Comparison of ENCODE assay signal across 1 cellular context in the genomic region with DNA sequence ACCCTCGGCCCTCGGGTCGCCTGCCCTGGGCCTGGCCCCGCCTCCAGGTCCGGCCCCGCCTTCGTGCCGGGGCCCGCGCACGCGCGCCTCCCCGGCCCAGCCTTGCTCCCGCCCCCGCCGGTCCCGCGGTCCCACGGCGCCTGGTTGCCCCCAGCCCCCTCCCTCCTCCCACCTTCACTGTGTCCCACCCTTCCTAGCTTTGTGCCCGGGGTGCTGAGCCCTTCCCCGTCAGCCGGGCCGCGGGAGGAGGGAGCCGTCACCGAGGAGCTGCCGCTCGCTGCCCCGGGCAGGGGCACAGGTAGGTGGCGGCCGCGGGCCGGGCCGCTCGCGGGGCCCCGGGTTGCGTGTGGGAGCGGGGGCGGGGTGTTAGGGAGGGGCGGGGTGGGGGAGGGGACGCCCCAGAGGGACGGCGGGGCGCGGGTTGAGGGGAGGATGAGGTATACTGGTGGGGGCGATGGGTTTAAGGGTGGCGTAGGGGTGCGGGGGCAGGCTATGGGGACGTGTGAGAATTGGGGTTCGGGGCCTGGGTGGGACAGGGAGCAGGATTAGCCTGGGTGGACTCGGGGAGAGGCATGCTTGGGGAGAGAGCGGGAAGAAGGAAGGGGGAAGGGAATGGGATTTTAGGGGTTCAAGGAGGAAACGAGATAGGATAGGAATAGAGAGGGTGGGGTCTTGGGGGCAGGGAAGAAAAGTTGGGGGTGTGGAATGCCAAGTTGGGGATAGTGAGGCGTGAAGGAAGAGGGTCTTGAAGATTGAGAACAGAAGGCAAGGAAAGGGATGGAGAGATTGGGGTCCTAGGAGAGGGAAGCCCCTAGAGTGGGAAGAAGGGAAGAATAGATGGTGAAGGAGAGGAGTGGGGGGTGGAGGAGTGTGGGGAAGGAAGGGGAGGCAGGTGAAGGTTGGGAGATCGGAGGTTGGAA.
A peak's percentile ranks its signal among the peaks of the same experiment; 100 is the strongest.
TF ChIP-seq lines count a peak whose summit lies in the region.

A gene with protein sequence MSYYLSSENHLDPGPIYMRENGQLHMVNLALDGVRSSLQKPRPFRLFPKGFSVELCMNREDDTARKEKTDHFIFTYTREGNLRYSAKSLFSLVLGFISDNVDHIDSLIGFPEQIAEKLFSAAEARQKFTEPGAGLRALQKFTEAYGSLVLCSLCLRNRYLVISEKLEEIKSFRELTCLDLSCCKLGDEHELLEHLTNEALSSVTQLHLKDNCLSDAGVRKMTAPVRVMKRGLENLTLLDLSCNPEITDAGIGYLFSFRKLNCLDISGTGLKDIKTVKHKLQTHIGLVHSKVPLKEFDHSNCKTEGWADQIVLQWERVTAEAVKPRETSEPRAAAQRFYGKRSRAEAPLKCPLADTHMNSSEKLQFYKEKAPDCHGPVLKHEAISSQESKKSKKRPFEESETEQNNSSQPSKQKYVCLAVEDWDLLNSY (plus strand): TSS at position 99 of the 920 bp plus-strand sequence. CDS start 5,650 bp downstream, outside the sequence.

TF ChIP-seq in K562, 482 proteins besides CTCF, POLR2A, EP300 and RAD21 (continued from another document and continues in another):
- TF ChIP-seq ZNF217 (CRISPR knock-in tag; IDR thresholded peaks at IDR 0.05) (no peak), SMARCB1 (IDR thresholded peaks at IDR 0.05; ENCODE audit: insufficient read length, low read depth) (no peak), SMAD1 (IDR thresholded peaks at IDR 0.05; ENCODE audit: low read depth, low read length, partially characterized antibody) (peak; percentile 31), MTA3 (IDR thresholded peaks at IDR 0.05; ENCODE audit: borderline replicate concordance) (peak; percentile 92), RBFOX2 (IDR thresholded peaks at IDR 0.05; ENCODE audit: low read depth, low read length) (peak; percentile 58), ARID1B (IDR thresholded peaks at IDR 0.05) (peak; percentile 58), PTRF (tag; IDR thresholded peaks at IDR 0.05) (no peak), TCF3 (CRISPR knock-in tag; IDR thresholded peaks at IDR 0.05) (no peak), ZNF280A (IDR thresholded peaks at IDR 0.05; ENCODE audit: low read depth, partially characterized antibody) (peak; percentile 63), NFIX (CRISPR knock-in tag; IDR thresholded peaks at IDR 0.05; ENCODE audit: low read depth) (no peak), PHF8 (IDR thresholded peaks at IDR 0.05; ENCODE audit: borderline replicate concordance, low read length) (peak; percentile 70; the same call in 1 of the 2 replicates), SRSF7 (optimal IDR thresholded peaks at IDR 0.05; ENCODE audit: low read depth, low read length) (no peak), SNIP1 (IDR thresholded peaks at IDR 0.05; ENCODE audit: low read depth) (0 out of 2 replicates have a peak, but pooled peaks have one; percentile 27), HDGF (IDR thresholded peaks at IDR 0.05) (peak; percentile 73), ZC3H4 (CRISPR knock-in tag; IDR thresholded peaks at IDR 0.05; ENCODE audit: borderline replicate concordance) (no peak), HNRNPK (IDR thresholded peaks at IDR 0.05; ENCODE audit: low read depth, low read length, poor library complexity, severe bottlenecking) (peak; percentile 90), LARP7 (IDR thresholded peaks at IDR 0.05) (0 out of 2 replicates have a peak, but pooled peaks have one; percentile 53), ZNF431 (CRISPR knock-in tag; IDR thresholded peaks at IDR 0.05) (no peak), RBM14 (IDR thresholded peaks at IDR 0.05; ENCODE audit: borderline replicate concordance, insufficient read depth, low read depth, low read length) (no peak), SRSF1 (IDR thresholded peaks at IDR 0.05; ENCODE audit: low read depth, low read length) (no peak), DLX4 (CRISPR knock-in tag; IDR thresholded peaks at IDR 0.05) (no peak), SAFB (IDR thresholded peaks at IDR 0.05; ENCODE audit: borderline replicate concordance, low read depth, low read length) (peak; percentile 85; the same call in 1 of the 2 replicates), HBP1 (CRISPR knock-in tag; IDR thresholded peaks at IDR 0.05) (0 out of 2 replicates have a peak, but pooled peaks have one; percentile 33), NONO (IDR thresholded peaks at IDR 0.05; ENCODE audit: low read depth in 2 of 2, low read length in 1 of 2) (peak in 1 of 2 experiments; percentile 72; a peak in 2 of 4 replicates), JUN (IDR thresholded peaks at IDR 0.05; ENCODE audit: borderline replicate concordance, low read depth, low read length) (0 out of 2 replicates have a peak, but pooled peaks have one; percentile 8), JUN (CRISPR knock-in tag; IDR thresholded peaks at IDR 0.05; ENCODE audit: borderline replicate concordance) (no peak), GATAD2B (IDR thresholded peaks at IDR 0.05; ENCODE audit: borderline replicate concordance) (peak; percentile 83; the same call in 1 of the 2 replicates), POLR2AphosphoS2 (IDR thresholded peaks at IDR 0.05; ENCODE audit: low read length) (no peak), ZKSCAN8 (CRISPR knock-in tag; IDR thresholded peaks at IDR 0.05) (no peak), ZBTB11 (CRISPR knock-in tag; IDR thresholded peaks at IDR 0.05) (0 out of 6 replicates have a peak, but pooled peaks of 1 of the 3 experiments have one; percentile 24), MCM2 (IDR thresholded peaks at IDR 0.05; ENCODE audit: low read depth) (no peak), SIN3B (IDR thresholded peaks at IDR 0.05; ENCODE audit: low read depth) (peak; percentile 63), OTX1 (CRISPR knock-in tag; IDR thresholded peaks at IDR 0.05) (peak; percentile 3; the same call in 1 of the 2 replicates), ELF4 (CRISPR knock-in tag; IDR thresholded peaks at IDR 0.05) (peak; percentile 30; the same call in 1 of the 2 replicates), RFX7 (CRISPR knock-in tag; IDR thresholded peaks at IDR 0.05) (no peak), MAZ (CRISPR knock-in tag; conservative IDR thresholded peaks at IDR 0.05 in 1 of 2, IDR thresholded peaks at IDR 0.05 in 1 of 2) (peak in 1 of 2 experiments; percentile 97; a peak in 2 of 4 replicates), HMGN3 (IDR thresholded peaks at IDR 0.05; ENCODE audit: borderline replicate concordance, extremely low read depth, insufficient read length, low read depth, low read length) (peak; percentile 72), TRIM24 (IDR thresholded peaks at IDR 0.05) (peak in 1 of 2 experiments; percentile 9; a peak in 1 of 4 replicates), ILK (tag; IDR thresholded peaks at IDR 0.05; ENCODE audit: borderline replicate concordance, low read depth) (no peak), TEAD2 (tag; IDR thresholded peaks at IDR 0.05) (no peak), BMI1 (IDR thresholded peaks at IDR 0.05; ENCODE audit: low read length) (no peak), NR3C1 (CRISPR knock-in tag; IDR thresholded peaks at IDR 0.05) (0 out of 2 replicates have a peak, but pooled peaks have one; percentile 31)
- TF ChIP-seq, protein P1, sequence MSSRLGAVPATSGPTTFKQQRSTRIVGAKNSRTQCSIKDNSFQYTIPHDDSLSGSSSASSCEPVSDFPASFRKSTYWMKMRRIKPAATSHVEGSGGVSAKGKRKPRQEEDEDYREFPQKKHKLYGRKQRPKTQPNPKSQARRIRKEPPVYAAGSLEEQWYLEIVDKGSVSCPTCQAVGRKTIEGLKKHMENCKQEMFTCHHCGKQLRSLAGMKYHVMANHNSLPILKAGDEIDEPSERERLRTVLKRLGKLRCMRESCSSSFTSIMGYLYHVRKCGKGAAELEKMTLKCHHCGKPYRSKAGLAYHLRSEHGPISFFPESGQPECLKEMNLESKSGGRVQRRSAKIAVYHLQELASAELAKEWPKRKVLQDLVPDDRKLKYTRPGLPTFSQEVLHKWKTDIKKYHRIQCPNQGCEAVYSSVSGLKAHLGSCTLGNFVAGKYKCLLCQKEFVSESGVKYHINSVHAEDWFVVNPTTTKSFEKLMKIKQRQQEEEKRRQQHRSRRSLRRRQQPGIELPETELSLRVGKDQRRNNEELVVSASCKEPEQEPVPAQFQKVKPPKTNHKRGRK (tag; IDR thresholded peaks at IDR 0.05) = peak; percentile 73
- TF ChIP-seq, protein P2, sequence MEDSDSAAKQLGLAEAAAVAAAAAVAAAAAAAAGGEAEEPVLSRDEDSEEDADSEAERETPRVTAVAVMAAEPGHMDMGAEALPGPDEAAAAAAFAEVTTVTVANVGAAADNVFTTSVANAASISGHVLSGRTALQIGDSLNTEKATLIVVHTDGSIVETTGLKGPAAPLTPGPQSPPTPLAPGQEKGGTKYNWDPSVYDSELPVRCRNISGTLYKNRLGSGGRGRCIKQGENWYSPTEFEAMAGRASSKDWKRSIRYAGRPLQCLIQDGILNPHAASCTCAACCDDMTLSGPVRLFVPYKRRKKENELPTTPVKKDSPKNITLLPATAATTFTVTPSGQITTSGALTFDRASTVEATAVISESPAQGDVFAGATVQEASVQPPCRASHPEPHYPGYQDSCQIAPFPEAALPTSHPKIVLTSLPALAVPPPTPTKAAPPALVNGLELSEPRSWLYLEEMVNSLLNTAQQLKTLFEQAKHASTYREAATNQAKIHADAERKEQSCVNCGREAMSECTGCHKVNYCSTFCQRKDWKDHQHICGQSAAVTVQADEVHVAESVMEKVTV (CRISPR knock-in tag; IDR thresholded peaks at IDR 0.05) = no peak
- TF ChIP-seq, protein P3, sequence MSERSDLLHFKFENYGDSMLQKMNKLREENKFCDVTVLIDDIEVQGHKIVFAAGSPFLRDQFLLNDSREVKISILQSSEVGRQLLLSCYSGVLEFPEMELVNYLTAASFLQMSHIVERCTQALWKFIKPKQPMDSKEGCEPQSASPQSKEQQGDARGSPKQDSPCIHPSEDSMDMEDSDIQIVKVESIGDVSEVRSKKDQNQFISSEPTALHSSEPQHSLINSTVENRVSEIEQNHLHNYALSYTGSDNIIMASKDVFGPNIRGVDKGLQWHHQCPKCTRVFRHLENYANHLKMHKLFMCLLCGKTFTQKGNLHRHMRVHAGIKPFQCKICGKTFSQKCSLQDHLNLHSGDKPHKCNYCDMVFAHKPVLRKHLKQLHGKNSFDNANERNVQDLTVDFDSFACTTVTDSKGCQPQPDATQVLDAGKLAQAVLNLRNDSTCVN (CRISPR knock-in tag; IDR thresholded peaks at IDR 0.05) = peak; percentile 46; the same call in 1 of the 2 replicates
- TF ChIP-seq, protein P4, sequence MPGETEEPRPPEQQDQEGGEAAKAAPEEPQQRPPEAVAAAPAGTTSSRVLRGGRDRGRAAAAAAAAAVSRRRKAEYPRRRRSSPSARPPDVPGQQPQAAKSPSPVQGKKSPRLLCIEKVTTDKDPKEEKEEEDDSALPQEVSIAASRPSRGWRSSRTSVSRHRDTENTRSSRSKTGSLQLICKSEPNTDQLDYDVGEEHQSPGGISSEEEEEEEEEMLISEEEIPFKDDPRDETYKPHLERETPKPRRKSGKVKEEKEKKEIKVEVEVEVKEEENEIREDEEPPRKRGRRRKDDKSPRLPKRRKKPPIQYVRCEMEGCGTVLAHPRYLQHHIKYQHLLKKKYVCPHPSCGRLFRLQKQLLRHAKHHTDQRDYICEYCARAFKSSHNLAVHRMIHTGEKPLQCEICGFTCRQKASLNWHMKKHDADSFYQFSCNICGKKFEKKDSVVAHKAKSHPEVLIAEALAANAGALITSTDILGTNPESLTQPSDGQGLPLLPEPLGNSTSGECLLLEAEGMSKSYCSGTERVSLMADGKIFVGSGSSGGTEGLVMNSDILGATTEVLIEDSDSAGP (CRISPR knock-in tag; IDR thresholded peaks at IDR 0.05) = no peak
